In the genomic region with DNA sequence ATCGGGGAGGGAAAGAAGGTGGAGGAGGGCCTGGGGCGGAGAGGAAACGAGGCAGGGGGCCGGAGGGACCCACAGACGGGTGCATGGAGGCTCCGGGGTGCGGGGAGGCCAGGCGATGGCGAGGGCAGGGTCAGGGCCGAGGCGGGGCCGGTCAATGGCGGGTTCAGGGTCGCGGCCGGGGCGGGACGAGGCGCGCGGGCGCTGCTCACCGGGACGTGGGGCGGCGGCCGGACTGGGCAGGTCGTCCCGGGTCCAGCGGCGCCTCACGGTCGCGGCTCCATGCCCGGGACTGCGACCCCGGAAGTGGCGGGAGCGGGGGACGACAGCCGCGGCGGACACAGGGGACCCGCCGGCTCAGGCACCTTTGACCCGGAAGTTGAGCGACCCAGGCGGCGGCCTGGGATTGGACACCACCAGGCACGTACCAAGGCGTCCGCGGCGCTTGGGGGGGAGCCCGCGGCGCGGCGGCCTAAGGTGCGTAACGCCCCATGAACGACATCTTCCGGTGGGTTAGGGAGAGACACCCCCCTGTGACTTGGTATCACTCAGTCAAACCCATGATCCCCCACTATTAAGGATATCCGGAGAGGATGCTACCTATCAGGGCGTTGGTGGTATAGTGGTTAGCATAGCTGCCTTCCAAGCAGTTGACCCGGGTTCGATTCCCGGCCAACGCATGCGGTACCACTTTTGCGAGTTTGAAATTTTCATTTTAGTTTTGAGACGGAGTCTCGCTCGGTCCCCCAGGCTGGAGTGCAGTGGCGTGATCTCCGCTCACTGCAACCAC, we compare ENCODE assay signal across 1 cellular context.
A peak's percentile ranks its signal among the peaks of the same experiment; 100 is the strongest.
TF ChIP-seq lines count a peak whose summit lies in the region.

Gene DPP9, minus strand, starts transcription at position 378 of the 787 bp plus-strand sequence. CDS start 3,936 bp downstream, outside the sequence.

TF ChIP-seq in HEK293, 187 proteins besides CTCF, POLR2A, EP300 and RAD21 (continued from another document and continues in another):
- TF ChIP-seq ATF2 (tag by site-specific recombination; IDR thresholded peaks at IDR 0.05; ENCODE audit: low read depth) = no peak
- TF ChIP-seq ZNF629 (tag by site-specific recombination; IDR thresholded peaks at IDR 0.05) = peak; percentile 95
- no peak for TF ChIP-seq TRIM28 (IDR thresholded peaks at IDR 0.05; ENCODE audit: borderline replicate concordance, low read length)
- TF ChIP-seq ZNF426 (tag by site-specific recombination; IDR thresholded peaks at IDR 0.05) = no peak
- TF ChIP-seq ZNF768 (tag by site-specific recombination; IDR thresholded peaks at IDR 0.05) = no peak
- TF ChIP-seq ZNF654 (tag by site-specific recombination; IDR thresholded peaks at IDR 0.05; ENCODE audit: low read depth) = peak; percentile 28
- peak; percentile 89 for TF ChIP-seq ZBTB10 (tag by site-specific recombination; IDR thresholded peaks at IDR 0.05)
- TF ChIP-seq, protein P1, sequence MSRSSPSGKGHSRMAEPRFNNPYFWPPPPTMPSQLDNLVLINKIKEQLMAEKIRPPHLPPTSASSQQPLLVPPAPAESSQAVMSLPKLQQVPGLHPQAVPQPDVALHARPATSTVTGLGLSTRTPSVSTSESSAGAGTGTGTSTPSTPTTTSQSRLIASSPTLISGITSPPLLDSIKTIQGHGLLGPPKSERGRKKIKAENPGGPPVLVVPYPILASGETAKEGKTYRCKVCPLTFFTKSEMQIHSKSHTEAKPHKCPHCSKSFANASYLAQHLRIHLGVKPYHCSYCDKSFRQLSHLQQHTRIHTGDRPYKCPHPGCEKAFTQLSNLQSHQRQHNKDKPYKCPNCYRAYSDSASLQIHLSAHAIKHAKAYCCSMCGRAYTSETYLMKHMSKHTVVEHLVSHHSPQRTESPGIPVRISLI (tag by site-specific recombination; IDR thresholded peaks at IDR 0.05) = no peak
- TF ChIP-seq ZBTB44 (tag by site-specific recombination; IDR thresholded peaks at IDR 0.05) = peak; percentile 60
- no peak for TF ChIP-seq ZNF157 (tag by site-specific recombination; IDR thresholded peaks at IDR 0.05)
- no peak for TF ChIP-seq SCRT2 (tag by site-specific recombination; IDR thresholded peaks at IDR 0.05)
- no peak for TF ChIP-seq OSR2 (tag by site-specific recombination; IDR thresholded peaks at IDR 0.05)
- TF ChIP-seq ZNF660 (tag by site-specific recombination; IDR thresholded peaks at IDR 0.05) = peak; percentile 98
- TF ChIP-seq ZBTB1 (tag by site-specific recombination; IDR thresholded peaks at IDR 0.05) = peak; percentile 60; the same call in 1 of the 2 replicates
- no peak for TF ChIP-seq ZNF155 (tag by site-specific recombination; IDR thresholded peaks at IDR 0.05)
- no peak for TF ChIP-seq ZNF174 (tag by site-specific recombination; IDR thresholded peaks at IDR 0.05)
- no peak for TF ChIP-seq ZNF544 (tag by site-specific recombination; IDR thresholded peaks at IDR 0.05)
- peak; percentile 92 for TF ChIP-seq ZNF692 (tag by site-specific recombination; IDR thresholded peaks at IDR 0.05)
- no peak for TF ChIP-seq EGR2 (tag by site-specific recombination; IDR thresholded peaks at IDR 0.05; ENCODE audit: low read depth)
- TF ChIP-seq ZNF24 (tag by site-specific recombination; IDR thresholded peaks at IDR 0.05) = peak; percentile 98
- TF ChIP-seq ZNF624 (tag by site-specific recombination; IDR thresholded peaks at IDR 0.05) = no peak
- peak; percentile 99 for TF ChIP-seq ZNF391 (tag by site-specific recombination; IDR thresholded peaks at IDR 0.05; ENCODE audit: borderline replicate concordance, low read depth)
- TF ChIP-seq ZNF214 (tag by site-specific recombination; IDR thresholded peaks at IDR 0.05; ENCODE audit: borderline replicate concordance) = no peak; the same call in 1 of the 2 replicates
- TF ChIP-seq ZSCAN16 (tag by site-specific recombination; IDR thresholded peaks at IDR 0.05) = no peak
- peak; percentile 86 for TF ChIP-seq SP2 (tag by site-specific recombination; IDR thresholded peaks at IDR 0.05)
- TF ChIP-seq HOXA7 (CRISPR knock-in tag; IDR thresholded peaks at IDR 0.05; ENCODE audit: borderline replicate concordance) = no peak
- TF ChIP-seq YY2 (tag by site-specific recombination; IDR thresholded peaks at IDR 0.05) = peak; percentile 83
- no peak for TF ChIP-seq ZNF23 (tag by site-specific recombination; IDR thresholded peaks at IDR 0.05; ENCODE audit: borderline replicate concordance)
- TF ChIP-seq KLF10 (tag by site-specific recombination; IDR thresholded peaks at IDR 0.05) = peak; percentile 91
- no peak for TF ChIP-seq ZNF175 (tag by site-specific recombination; IDR thresholded peaks at IDR 0.05)
- TF ChIP-seq ZNF843 (tag by site-specific recombination; IDR thresholded peaks at IDR 0.05) = peak; percentile 87
- TF ChIP-seq, protein P2, sequence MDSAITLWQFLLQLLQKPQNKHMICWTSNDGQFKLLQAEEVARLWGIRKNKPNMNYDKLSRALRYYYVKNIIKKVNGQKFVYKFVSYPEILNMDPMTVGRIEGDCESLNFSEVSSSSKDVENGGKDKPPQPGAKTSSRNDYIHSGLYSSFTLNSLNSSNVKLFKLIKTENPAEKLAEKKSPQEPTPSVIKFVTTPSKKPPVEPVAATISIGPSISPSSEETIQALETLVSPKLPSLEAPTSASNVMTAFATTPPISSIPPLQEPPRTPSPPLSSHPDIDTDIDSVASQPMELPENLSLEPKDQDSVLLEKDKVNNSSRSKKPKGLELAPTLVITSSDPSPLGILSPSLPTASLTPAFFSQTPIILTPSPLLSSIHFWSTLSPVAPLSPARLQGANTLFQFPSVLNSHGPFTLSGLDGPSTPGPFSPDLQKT (IDR thresholded peaks at IDR 0.05; ENCODE audit: borderline replicate concordance, low read depth, low read length) = peak; percentile 42; the same call in 1 of the 2 replicates
- TF ChIP-seq ZNF585B (tag by site-specific recombination; IDR thresholded peaks at IDR 0.05) = no peak
- no peak for TF ChIP-seq ZNF354C (tag by site-specific recombination; IDR thresholded peaks at IDR 0.05; ENCODE audit: borderline replicate concordance, low read depth)
- TF ChIP-seq ZNF223 (tag by site-specific recombination; IDR thresholded peaks at IDR 0.05) = no peak
- peak; percentile 53; the same call in 1 of the 2 replicates for TF ChIP-seq WT1 (tag by site-specific recombination; IDR thresholded peaks at IDR 0.05)
- peak; percentile 39 for TF ChIP-seq ZNF335 (tag by site-specific recombination; conservative IDR thresholded peaks at IDR 0.05)
- no peak for TF ChIP-seq HOXD13 (CRISPR knock-in tag; IDR thresholded peaks at IDR 0.05; ENCODE audit: borderline replicate concordance)
- TF ChIP-seq KLF1 (tag by site-specific recombination; IDR thresholded peaks at IDR 0.05) = peak; percentile 91
- no peak for TF ChIP-seq ZFP3 (tag by site-specific recombination; IDR thresholded peaks at IDR 0.05; ENCODE audit: low read depth)
- TF ChIP-seq HIC1 (tag by site-specific recombination; IDR thresholded peaks at IDR 0.05) = no peak
- peak; percentile 90 for TF ChIP-seq ZBTB21 (tag by site-specific recombination; IDR thresholded peaks at IDR 0.05)
- TF ChIP-seq ZNF549 (tag by site-specific recombination; IDR thresholded peaks at IDR 0.05) = no peak
- peak; percentile 69; the same call in 1 of the 2 replicates for TF ChIP-seq ZBTB17 (tag by site-specific recombination; IDR thresholded peaks at IDR 0.05)
- no peak for TF ChIP-seq ZNF433 (tag by site-specific recombination; IDR thresholded peaks at IDR 0.05; ENCODE audit: low read depth)
- peak; percentile 87; the same call in 1 of the 2 replicates for TF ChIP-seq ZFP41 (tag by site-specific recombination; IDR thresholded peaks at IDR 0.05; ENCODE audit: borderline replicate concordance)
- TF ChIP-seq ZNF274 (IDR thresholded peaks at IDR 0.05; ENCODE audit: low read length) = no peak
- no peak for TF ChIP-seq ZNF274 (tag by site-specific recombination; IDR thresholded peaks at IDR 0.05; ENCODE audit: borderline replicate concordance)
- TF ChIP-seq, protein P3, sequence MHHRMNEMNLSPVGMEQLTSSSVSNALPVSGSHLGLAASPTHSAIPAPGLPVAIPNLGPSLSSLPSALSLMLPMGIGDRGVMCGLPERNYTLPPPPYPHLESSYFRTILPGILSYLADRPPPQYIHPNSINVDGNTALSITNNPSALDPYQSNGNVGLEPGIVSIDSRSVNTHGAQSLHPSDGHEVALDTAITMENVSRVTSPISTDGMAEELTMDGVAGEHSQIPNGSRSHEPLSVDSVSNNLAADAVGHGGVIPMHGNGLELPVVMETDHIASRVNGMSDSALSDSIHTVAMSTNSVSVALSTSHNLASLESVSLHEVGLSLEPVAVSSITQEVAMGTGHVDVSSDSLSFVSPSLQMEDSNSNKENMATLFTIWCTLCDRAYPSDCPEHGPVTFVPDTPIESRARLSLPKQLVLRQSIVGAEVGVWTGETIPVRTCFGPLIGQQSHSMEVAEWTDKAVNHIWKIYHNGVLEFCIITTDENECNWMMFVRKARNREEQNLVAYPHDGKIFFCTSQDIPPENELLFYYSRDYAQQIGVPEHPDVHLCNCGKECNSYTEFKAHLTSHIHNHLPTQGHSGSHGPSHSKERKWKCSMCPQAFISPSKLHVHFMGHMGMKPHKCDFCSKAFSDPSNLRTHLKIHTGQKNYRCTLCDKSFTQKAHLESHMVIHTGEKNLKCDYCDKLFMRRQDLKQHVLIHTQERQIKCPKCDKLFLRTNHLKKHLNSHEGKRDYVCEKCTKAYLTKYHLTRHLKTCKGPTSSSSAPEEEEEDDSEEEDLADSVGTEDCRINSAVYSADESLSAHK (tag by site-specific recombination; IDR thresholded peaks at IDR 0.05) = peak; percentile 78
